ENCODE assay signal across 19 cellular contexts in the genomic region with DNA sequence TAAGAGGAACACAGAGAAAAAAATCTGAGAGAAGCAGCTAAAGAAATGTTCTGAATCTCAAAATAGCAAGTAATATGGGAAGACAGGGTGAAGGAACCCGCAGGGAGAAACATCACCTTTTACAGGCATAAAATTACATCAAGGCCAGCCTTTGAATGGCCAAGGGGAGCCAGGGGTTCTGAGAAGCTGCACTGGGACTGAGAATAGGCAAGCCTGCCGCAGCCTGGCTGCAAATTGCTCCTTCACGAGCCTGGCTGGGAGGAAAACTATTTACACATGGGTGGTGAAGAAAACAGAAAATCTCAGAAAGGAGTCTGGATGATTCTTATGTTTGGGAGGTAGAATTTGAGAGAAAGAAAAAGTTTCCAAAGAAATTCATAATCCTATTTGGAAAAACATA.
DNase-seq lines count a peak whose midpoint lies in the region; ATAC-seq, FAIRE-seq and TF ChIP-seq lines count a peak whose summit lies in the region.
"Had no signal": no experiment of that assay in that cellular context is flagged by ENCODE, and none has a peak within 500 bp of the region (broad histone marks: within the 10 kb centered on the region; RNA-seq: fewer than 3 reads in every experiment).

No MANE protein-coding gene starts in this region.

- no peak for TF ChIP-seq RAD21 in HCT116 (IDR thresholded peaks at IDR 0.05; ENCODE audit: low read depth)

- BruUV-seq in HCT116 (replicated peaks; lab: Mats Ljungman, UMichigan): no TSS peak

- FAIRE-seq in astrocyte (lab: Jason Lieb, UNC) (no peak), GM12891 (lab: Jason Lieb, UNC) (no peak)
- FAIRE-seq: A549, D721Med, G401.6, GM12892, GM19239 had no signal

- TF ChIP-seq CTCF in GM23338 (conservative IDR thresholded peaks at IDR 0.05; ENCODE audit: low read depth in 2 of 2) (no peak), HCT116 (IDR thresholded peaks at IDR 0.05 in 2 of 3, conservative IDR thresholded peaks at IDR 0.05 in 1 of 3; ENCODE audit: borderline replicate concordance in 1 of 3, insufficient read depth in 1 of 3, low read depth in 2 of 3, low read length in 2 of 3) (no peak), astrocyte (IDR thresholded peaks at IDR 0.05; ENCODE audit: insufficient read depth, low read depth, low read length) (no peak)
- TF ChIP-seq CTCF in activated CD8-positive, alpha-beta T cell treated with anti-CD3 and anti-CD28 coated beads for 36 hours (IDR thresholded peaks at IDR 0.05): no peak

- no peak overlapping the region for H3K27ac ChIP-seq in GM23338 (ENCODE audit: low read depth)
- no peak overlapping the region for H3K27ac ChIP-seq in HCT116 (ENCODE audit: low read depth, low read length)
- H3K27ac ChIP-seq in astrocyte (ENCODE audit: low read depth, low read length): no peak overlapping the region
- peak overlapping the region; percentile 32 for H3K27ac ChIP-seq in mesodermal cell (ENCODE audit: low read depth, low read length, severe bottlenecking)
- H3K27ac ChIP-seq: A549, C4-2B had no signal

- POLR2A ChIA-PET in HCT116 (lab: Charles Lee): no interaction called here
- POLR2A ChIA-PET in activated CD8-positive, alpha-beta T cell treated with anti-CD3 and anti-CD28 coated beads for 36 hours (lab: Charles Lee): no interaction called here

- peak overlapping the region; percentile 63; the same call in 1 of the 2 replicates for H3K27ac Mint-ChIP-seq in GM23338
- H3K27ac Mint-ChIP-seq in astrocyte (ENCODE audit: unreplicated experiment): peak overlapping the region; percentile 70
- no peak overlapping the region for H3K27ac Mint-ChIP-seq in activated CD8-positive, alpha-beta T cell treated with anti-CD3 and anti-CD28 coated beads for 36 hours
- no peak overlapping the region for H3K27ac Mint-ChIP-seq in activated CD8-positive, alpha-beta memory T cell treated with anti-CD3 and anti-CD28 coated beads, Interleukin-2, amount 10 ng/mL, durations not matched to agents 7 days and 5 days
- H3K27ac Mint-ChIP-seq: IgD-negative memory B cell had no signal

- intact Hi-C loops in HCT116 (cut with micrococcal nuclease): no loop called here
- intact Hi-C loops in activated CD8-positive, alpha-beta T cell treated with anti-CD3 and anti-CD28 coated beads for 36 hours (cut with micrococcal nuclease): no loop called here

- DNase-seq in GM23338 (ENCODE audit: low spot score): peak; percentile 32
- no peak for DNase-seq in HCT116 (ENCODE audit: low read depth, low spot score)
- DNase-seq in astrocyte (ENCODE audit: low read depth): no peak
- DNase-seq in activated CD8-positive, alpha-beta T cell treated with anti-CD3 and anti-CD28 coated beads for 36 hours: no peak
- no peak for DNase-seq in GM12891 (ENCODE audit: insufficient read length, low spot score)
- no peak for DNase-seq in activated CD8-positive, alpha-beta memory T cell treated with anti-CD3 and anti-CD28 coated beads, Interleukin-2, amount 10 ng/mL, durations not matched to agents 7 days and 5 days
- DNase-seq: BE2C; CD4-positive, alpha-beta memory T cell; DMS153; DMS79 treated with DMSO at 0.1 percent for 48 hours; EL had no signal

- TF ChIP-seq POLR2A in HCT116 (IDR thresholded peaks at IDR 0.05; ENCODE audit: borderline replicate concordance, extremely low read depth, insufficient read depth, insufficient read length): no peak
- TF ChIP-seq POLR2A in GM12891 (IDR thresholded peaks at IDR 0.05; ENCODE audit: low read depth, low read length): no peak

- H3K27me3 Mint-ChIP-seq in GM23338 (ENCODE audit: insufficient read depth, low read depth, poor library complexity) (no peaks in the 10 kb centered on the region), astrocyte (ENCODE audit: low read depth, unreplicated experiment) (peaks cover 10% of the 10 kb centered on the region)
- H3K27me3 Mint-ChIP-seq in activated CD8-positive, alpha-beta T cell treated with anti-CD3 and anti-CD28 coated beads for 36 hours: peaks cover 22% of the 10 kb centered on the region
- peaks cover 63% of the 10 kb centered on the region for H3K27me3 Mint-ChIP-seq in activated CD8-positive, alpha-beta memory T cell treated with anti-CD3 and anti-CD28 coated beads, Interleukin-2, amount 10 ng/mL, durations not matched to agents 7 days and 5 days

- no peak overlapping the region for H2AFZ ChIP-seq in GM23338
- peak overlapping the region; percentile 15 for H2AFZ ChIP-seq in HCT116 (ENCODE audit: low read depth, low read length, poor library complexity, severe bottlenecking)
- H2AFZ ChIP-seq in astrocyte (ENCODE audit: low read depth, low read length): no peak overlapping the region

- H3K27me3 ChIP-seq in GM23338 (ENCODE audit: insufficient read depth) (no peaks in the 10 kb centered on the region), HCT116 (ENCODE audit: insufficient read depth, low read length) (no peaks in the 10 kb centered on the region), astrocyte (ENCODE audit: insufficient read depth, low read length) (peaks cover 5% of the 10 kb centered on the region)
- H3K27me3 ChIP-seq: BE2C had no signal

- H3F3A ChIP-seq in GM23338 (replicated peaks; ENCODE audit: low read depth): no peaks in the 10 kb centered on the region

- 61 to 80% methylated on average over 1 to 2 of the region's 3 CpGs for WGBS in mesodermal cell (ENCODE audit: insufficient coverage in 2 of 2), 2 experiments

- no peaks in the 10 kb centered on the region for H3K36me3 Mint-ChIP-seq in GM23338 (ENCODE audit: low read depth)
- H3K36me3 Mint-ChIP-seq in astrocyte (ENCODE audit: low read depth, unreplicated experiment): no peaks in the 10 kb centered on the region
- no peaks in the 10 kb centered on the region for H3K36me3 Mint-ChIP-seq in activated CD8-positive, alpha-beta T cell treated with anti-CD3 and anti-CD28 coated beads for 36 hours (ENCODE audit: low read depth)
- H3K36me3 Mint-ChIP-seq in activated CD8-positive, alpha-beta memory T cell treated with anti-CD3 and anti-CD28 coated beads, Interleukin-2, amount 10 ng/mL, durations not matched to agents 7 days and 5 days: no peaks in the 10 kb centered on the region
- H3K36me3 Mint-ChIP-seq: CD4-positive, alpha-beta memory T cell; IgD-negative memory B cell had no signal

- RAD21 ChIA-PET in HCT116 (lab: Charles Lee; ENCODE audit: low non-redundant PET in 1 of 2, low total read pairs in 2 of 2, uncharacterized antibody in 2 of 2, unreplicated experiment in 2 of 2): no interaction called here

- H3K4me3 ChIP-seq in GM23338 (no peak overlapping the region), HCT116 (replicated peaks in 1 of 2; ENCODE audit: low read depth in 1 of 2, low read length in 2 of 2) (no peak overlapping the region), astrocyte (ENCODE audit: insufficient read depth, low read depth, low read length) (no peak overlapping the region), mesodermal cell (ENCODE audit: extremely low read depth, insufficient read depth, low read length, poor library complexity, severe bottlenecking) (no peak overlapping the region)
- H3K4me3 ChIP-seq: A549 had no signal

- ATAC-seq in GM23338: peak; percentile 77
- no peak for ATAC-seq in HCT116
- no peak for ATAC-seq in activated CD8-positive, alpha-beta T cell treated with anti-CD3 and anti-CD28 coated beads for 36 hours
- no peak for ATAC-seq in activated CD8-positive, alpha-beta memory T cell treated with anti-CD3 and anti-CD28 coated beads, Interleukin-2, amount 10 ng/mL, durations not matched to agents 7 days and 5 days
- ATAC-seq: A549 had no signal

- no peaks in the 10 kb centered on the region for H3K9me3 ChIP-seq in HCT116 (ENCODE audit: control insufficient read depth in 1 of 2, insufficient read depth in 1 of 2, low read depth in 1 of 2, low read length in 2 of 2)
- H3K9me3 ChIP-seq in astrocyte (ENCODE audit: insufficient read depth, low read depth, low read length): no peaks in the 10 kb centered on the region
- H3K9me3 ChIP-seq in mesodermal cell (ENCODE audit: control insufficient read depth, low read length): no peaks in the 10 kb centered on the region
- H3K9me3 ChIP-seq: A549, BE2C had no signal

- H3K4me1 ChIP-seq in GM23338 (ENCODE audit: insufficient read depth): peaks cover 16% of the 10 kb centered on the region
- no peaks in the 10 kb centered on the region; a peak in 1 of 4 replicates for H3K4me1 ChIP-seq in HCT116 (ENCODE audit: control insufficient read depth in 1 of 2, insufficient read depth in 2 of 2, low read length in 2 of 2)
- no peaks in the 10 kb centered on the region for H3K4me1 ChIP-seq in astrocyte (ENCODE audit: insufficient read depth, low read length)
- H3K4me1 ChIP-seq in mesodermal cell (ENCODE audit: control insufficient read depth, insufficient read depth, low read length, poor library complexity, severe bottlenecking): peaks cover 15% of the 10 kb centered on the region
- H3K4me1 ChIP-seq: A549, BE2C had no signal

- H3K79me2 ChIP-seq in GM23338 (replicated peaks; ENCODE audit: insufficient read depth) (no peaks in the 10 kb centered on the region), HCT116 (ENCODE audit: insufficient read depth, low read length) (no peaks in the 10 kb centered on the region), astrocyte (ENCODE audit: insufficient read depth, low read length) (no peaks in the 10 kb centered on the region)

- CTCF ChIA-PET in HCT116 (lab: Charles Lee): interaction anchor here (0.8 to 1.1 kb wide), 2 partner anchors 7 to 85 kb away, joined by 3 to 4 read pairs; no protein-coding TSS in a partner anchor
- CTCF ChIA-PET in activated CD8-positive, alpha-beta T cell treated with anti-CD3 and anti-CD28 coated beads for 36 hours (lab: Charles Lee): interaction anchor here (1.3 kb wide), 1 partner anchor 7 kb away, joined by 4 read pairs; no protein-coding TSS in a partner anchor
- CTCF ChIA-PET in activated CD8-positive, alpha-beta memory T cell treated with anti-CD3 and anti-CD28 coated beads, Interleukin-2, amount 10 ng/mL, durations not matched to agents 7 days and 5 days (lab: Charles Lee): no interaction called here

- H3K9me3 Mint-ChIP-seq in GM23338 (no peaks in the 10 kb centered on the region), astrocyte (ENCODE audit: unreplicated experiment) (no peaks in the 10 kb centered on the region)
- no peaks in the 10 kb centered on the region for H3K9me3 Mint-ChIP-seq in activated CD8-positive, alpha-beta T cell treated with anti-CD3 and anti-CD28 coated beads for 36 hours
- H3K9me3 Mint-ChIP-seq in activated CD8-positive, alpha-beta memory T cell treated with anti-CD3 and anti-CD28 coated beads, Interleukin-2, amount 10 ng/mL, durations not matched to agents 7 days and 5 days (ENCODE audit: low read depth): no peaks in the 10 kb centered on the region
- H3K9me3 Mint-ChIP-seq: IgD-negative memory B cell had no signal

- H3K4me1 Mint-ChIP-seq in GM23338: peaks cover 16% of the 10 kb centered on the region
- H3K4me1 Mint-ChIP-seq in astrocyte (ENCODE audit: low read depth, unreplicated experiment): peaks cover 15% of the 10 kb centered on the region
- no peaks in the 10 kb centered on the region for H3K4me1 Mint-ChIP-seq in activated CD8-positive, alpha-beta T cell treated with anti-CD3 and anti-CD28 coated beads for 36 hours (ENCODE audit: low read depth)
- H3K4me1 Mint-ChIP-seq in activated CD8-positive, alpha-beta memory T cell treated with anti-CD3 and anti-CD28 coated beads, Interleukin-2, amount 10 ng/mL, durations not matched to agents 7 days and 5 days: no peaks in the 10 kb centered on the region
- H3K4me1 Mint-ChIP-seq: CD4-positive, alpha-beta memory T cell; IgD-negative memory B cell had no signal

- H3K9me2 ChIP-seq in GM23338 (ENCODE audit: insufficient read depth) (0 out of 2 replicates have a peak, but pooled peaks cover 2% of the 10 kb centered on the region), HCT116 (ENCODE audit: insufficient read depth) (no peaks in the 10 kb centered on the region)

- H3K4me3 Mint-ChIP-seq in GM23338: no peak overlapping the region
- no peak overlapping the region for H3K4me3 Mint-ChIP-seq in astrocyte (ENCODE audit: unreplicated experiment)
- H3K4me3 Mint-ChIP-seq in activated CD8-positive, alpha-beta T cell treated with anti-CD3 and anti-CD28 coated beads for 36 hours: no peak overlapping the region
- H3K4me3 Mint-ChIP-seq in activated CD8-positive, alpha-beta memory T cell treated with anti-CD3 and anti-CD28 coated beads, Interleukin-2, amount 10 ng/mL, durations not matched to agents 7 days and 5 days: no peak overlapping the region
- H3K4me3 Mint-ChIP-seq: CD4-positive, alpha-beta memory T cell; IgD-negative memory B cell had no signal

- no peaks in the 10 kb centered on the region for H4K20me1 ChIP-seq in GM23338 (replicated peaks; ENCODE audit: insufficient read depth)
- H4K20me1 ChIP-seq in HCT116 (ENCODE audit: insufficient read depth): no peaks in the 10 kb centered on the region
- no peaks in the 10 kb centered on the region for H4K20me1 ChIP-seq in astrocyte (ENCODE audit: insufficient read depth, low read length)

- H3K9ac ChIP-seq in HCT116 (ENCODE audit: low read length) (no peak overlapping the region), astrocyte (ENCODE audit: low read length) (no peak overlapping the region)

- H3K36me3 ChIP-seq in GM23338 (ENCODE audit: insufficient read depth) (no peaks in the 10 kb centered on the region), HCT116 (ENCODE audit: control insufficient read depth in 1 of 2, insufficient read depth in 2 of 2, low read length in 2 of 2) (no peaks in the 10 kb centered on the region), astrocyte (ENCODE audit: insufficient read depth, low read length) (no peaks in the 10 kb centered on the region), mesodermal cell (ENCODE audit: control insufficient read depth, insufficient read depth, low read length) (no peaks in the 10 kb centered on the region)
- H3K36me3 ChIP-seq: BE2C had no signal

- H3K4me2 ChIP-seq in GM23338 (peak overlapping the region; percentile 11; the same call in 1 of the 2 replicates), HCT116 (ENCODE audit: low read length) (no peak overlapping the region), astrocyte (ENCODE audit: low read length) (no peak overlapping the region)
- H3K4me2 ChIP-seq: A549 had no signal

Comparison
In these comparisons a context has a peak if more than half of its experiments do, and no peak if none do; other contexts are left out.
1. H3K27ac Mint-ChIP-seq: peak in GM23338 (single experiment) and astrocyte (single experiment); none in activated CD8-positive, alpha-beta T cell treated with anti-CD3 and anti-CD28 coated beads for 36 hours (single experiment) and activated CD8-positive, alpha-beta memory T cell treated with anti-CD3 and anti-CD28 coated beads, Interleukin-2, amount 10 ng/mL, durations not matched to agents 7 days and 5 days (single experiment).